Comparison of ENCODE assay signal across 12 cellular contexts in genomic region chr5:179343021-179343781, GRCh38. TPM values are rescaled to one million over a fixed set of nuclear protein-coding genes. Genes with fewer than 3 reads are reported as not detected.
DNase-seq lines count a peak whose midpoint lies in the region; ATAC-seq and TF ChIP-seq lines count a peak whose summit lies in the region.
"Had no signal": no experiment of that assay in that cellular context is flagged by ENCODE, and none has a peak within 500 bp of the region (broad histone marks: within the 10 kb centered on the region; RNA-seq: fewer than 3 reads in every experiment).

No MANE protein-coding gene starts in this region.

- H3K4me1 Mint-ChIP-seq in naive thymus-derived CD8-positive, alpha-beta T cell = peaks cover 6 to 18% (median 10%) of the 10 kb centered on the region in 4 donors

- no peak overlapping the region for H3K27ac ChIP-seq in HUES6 (ENCODE audit: low read depth, low read length)

- no peaks in the 10 kb centered on the region for H3K9me3 Mint-ChIP-seq in naive thymus-derived CD8-positive, alpha-beta T cell
- H3K9me3 Mint-ChIP-seq: activated naive CD4-positive, alpha-beta T cell treated with anti-CD3 and anti-CD28 coated beads, Interleukin-2, amount 10 ng/mL, durations not matched to agents 7 days and 5 days had no signal

- POLR2A ChIA-PET in AG04449 (lab: Yijun Ruan, JAX) = interaction anchor here (0.7 to 0.9 kb wide), 3 partner anchors 10 to 61 kb away, joined by 3 to 4 read pairs (median 3); no protein-coding TSS in a partner anchor
- POLR2A ChIA-PET in naive thymus-derived CD8-positive, alpha-beta T cell (lab: Charles Lee) = no interaction called here

- peaks cover 15% of the 10 kb centered on the region for H3K4me1 ChIP-seq in HUES6 (ENCODE audit: control insufficient read depth, insufficient read depth, low read length)

- no peak for ATAC-seq in naive thymus-derived CD8-positive, alpha-beta T cell
- ATAC-seq in SK-N-SH treated with all-trans-retinoic acid at 6 μM for 48 hours (no peak), GM21825 (IDR thresholded peaks at IDR 0.05; ENCODE audit: unreplicated experiment) (no peak)

- H3K9me3 ChIP-seq in HUES6 (ENCODE audit: control insufficient read depth, insufficient read depth, low read depth, low read length) = no peaks in the 10 kb centered on the region

- CTCF ChIA-PET in AG04449 (lab: Yijun Ruan, JAX) = interaction anchor here (0.8 to 3.9 kb wide), 18 partner anchors 8 to 176 kb away, joined by 3 to 48 read pairs (median 5); no protein-coding TSS in a partner anchor

- H3K27me3 ChIP-seq in HUES6 (ENCODE audit: control insufficient read depth, insufficient read depth, low read length) = peaks cover 60% of the 10 kb centered on the region

- DNase-seq in AG04449 (ENCODE audit: low read depth, low spot score) (no peak), fibroblast of gingiva (ENCODE audit: low read depth) (peak; percentile 31), GM03348 (ENCODE audit: low spot score) (no peak), Kasumi-1 (lab: John Stamatoyannopoulos, UW) (no peak)
- DNase-seq in naive thymus-derived CD8-positive, alpha-beta T cell = no peak
- DNase-seq: NCI-H1694; stimulated activated CD4-positive, alpha-beta T cell treated with anti-CD3 and anti-CD28 coated beads, Interleukin-4, amount 100 ng/mL, for 24 hours had no signal

- peaks cover 36 to 73% (median 59%) of the 10 kb centered on the region in 5 donors for H3K27me3 Mint-ChIP-seq in naive thymus-derived CD8-positive, alpha-beta T cell

- peak overlapping the region; percentile 0 to 75 (median 61) for H3K4me3 Mint-ChIP-seq in naive thymus-derived CD8-positive, alpha-beta T cell
- H3K4me3 Mint-ChIP-seq: activated naive CD4-positive, alpha-beta T cell treated with anti-CD3 and anti-CD28 coated beads, Interleukin-2, amount 10 ng/mL, durations not matched to agents 7 days and 5 days had no signal

- no peak overlapping the region for H3K9ac ChIP-seq in HUES6 (ENCODE audit: low read length)

- peaks cover 0 to 3% (median 0%) of the 10 kb centered on the region in 3 donors for H3K36me3 Mint-ChIP-seq in naive thymus-derived CD8-positive, alpha-beta T cell
- H3K36me3 Mint-ChIP-seq: activated naive CD4-positive, alpha-beta T cell treated with anti-CD3 and anti-CD28 coated beads, Interleukin-2, amount 10 ng/mL, durations not matched to agents 7 days and 5 days had no signal

- no peak for TF ChIP-seq CTCF in AG04449 (IDR thresholded peaks at IDR 0.05; ENCODE audit: insufficient read depth, low read length, missing control alignments)

- H3K4me3 ChIP-seq in AG04449 (ENCODE audit: low read depth, low read length) (peak overlapping the region; percentile 78), HUES6 (ENCODE audit: low read depth, low read length) (peak overlapping the region; percentile 93)

- H3K27ac Mint-ChIP-seq in naive thymus-derived CD8-positive, alpha-beta T cell = peak overlapping the region in 1 of 10 donors; percentile 41
- H3K27ac Mint-ChIP-seq: activated naive CD4-positive, alpha-beta T cell treated with anti-CD3 and anti-CD28 coated beads, Interleukin-2, amount 10 ng/mL, durations not matched to agents 7 days and 5 days had no signal

- no peaks in the 10 kb centered on the region for H3K36me3 ChIP-seq in HUES6 (ENCODE audit: control insufficient read depth, insufficient read depth, low read length)

TF ChIP-seq in SK-N-SH treated with all-trans-retinoic acid at 6 μM for 48 hours, 23 proteins besides CTCF, POLR2A, EP300 and RAD21:
- TF ChIP-seq, protein P1, sequence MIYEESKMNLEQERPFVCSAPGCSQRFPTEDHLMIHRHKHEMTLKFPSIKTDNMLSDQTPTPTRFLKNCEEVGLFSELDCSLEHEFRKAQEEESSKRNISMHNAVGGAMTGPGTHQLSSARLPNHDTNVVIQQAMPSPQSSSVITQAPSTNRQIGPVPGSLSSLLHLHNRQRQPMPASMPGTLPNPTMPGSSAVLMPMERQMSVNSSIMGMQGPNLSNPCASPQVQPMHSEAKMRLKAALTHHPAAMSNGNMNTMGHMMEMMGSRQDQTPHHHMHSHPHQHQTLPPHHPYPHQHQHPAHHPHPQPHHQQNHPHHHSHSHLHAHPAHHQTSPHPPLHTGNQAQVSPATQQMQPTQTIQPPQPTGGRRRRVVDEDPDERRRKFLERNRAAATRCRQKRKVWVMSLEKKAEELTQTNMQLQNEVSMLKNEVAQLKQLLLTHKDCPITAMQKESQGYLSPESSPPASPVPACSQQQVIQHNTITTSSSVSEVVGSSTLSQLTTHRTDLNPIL (CRISPR knock-in tag; IDR thresholded peaks at IDR 0.05; ENCODE audit: low read depth) = no peak
- TF ChIP-seq GLIS3 (CRISPR knock-in tag; IDR thresholded peaks at IDR 0.05) (no peak), TOX (CRISPR knock-in tag; IDR thresholded peaks at IDR 0.05; ENCODE audit: borderline replicate concordance) (no peak), OSR1 (CRISPR knock-in tag; IDR thresholded peaks at IDR 0.05) (no peak), CSDC2 (CRISPR knock-in tag; IDR thresholded peaks at IDR 0.05) (no peak), PPARA (CRISPR knock-in tag; IDR thresholded peaks at IDR 0.05; ENCODE audit: borderline replicate concordance) (no peak), ARNTL (CRISPR knock-in tag; IDR thresholded peaks at IDR 0.05; ENCODE audit: borderline replicate concordance, low read depth) (no peak), ESRRG (CRISPR knock-in tag; IDR thresholded peaks at IDR 0.05) (no peak), ZNF565 (CRISPR knock-in tag; conservative IDR thresholded peaks at IDR 0.05; ENCODE audit: low read depth) (no peak), ZFP3 (CRISPR knock-in tag; IDR thresholded peaks at IDR 0.05) (no peak)
- TF ChIP-seq, protein P2, sequence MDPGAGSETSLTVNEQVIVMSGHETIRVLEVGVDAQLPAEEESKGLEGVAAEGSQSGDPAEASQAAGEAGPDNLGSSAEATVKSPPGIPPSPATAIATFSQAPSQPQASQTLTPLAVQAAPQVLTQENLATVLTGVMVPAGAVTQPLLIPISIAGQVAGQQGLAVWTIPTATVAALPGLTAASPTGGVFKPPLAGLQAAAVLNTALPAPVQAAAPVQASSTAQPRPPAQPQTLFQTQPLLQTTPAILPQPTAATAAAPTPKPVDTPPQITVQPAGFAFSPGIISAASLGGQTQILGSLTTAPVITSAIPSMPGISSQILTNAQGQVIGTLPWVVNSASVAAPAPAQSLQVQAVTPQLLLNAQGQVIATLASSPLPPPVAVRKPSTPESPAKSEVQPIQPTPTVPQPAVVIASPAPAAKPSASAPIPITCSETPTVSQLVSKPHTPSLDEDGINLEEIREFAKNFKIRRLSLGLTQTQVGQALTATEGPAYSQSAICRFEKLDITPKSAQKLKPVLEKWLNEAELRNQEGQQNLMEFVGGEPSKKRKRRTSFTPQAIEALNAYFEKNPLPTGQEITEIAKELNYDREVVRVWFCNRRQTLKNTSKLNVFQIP (CRISPR knock-in tag; IDR thresholded peaks at IDR 0.05; ENCODE audit: borderline replicate concordance, low read depth) = no peak
- TF ChIP-seq, protein P3, sequence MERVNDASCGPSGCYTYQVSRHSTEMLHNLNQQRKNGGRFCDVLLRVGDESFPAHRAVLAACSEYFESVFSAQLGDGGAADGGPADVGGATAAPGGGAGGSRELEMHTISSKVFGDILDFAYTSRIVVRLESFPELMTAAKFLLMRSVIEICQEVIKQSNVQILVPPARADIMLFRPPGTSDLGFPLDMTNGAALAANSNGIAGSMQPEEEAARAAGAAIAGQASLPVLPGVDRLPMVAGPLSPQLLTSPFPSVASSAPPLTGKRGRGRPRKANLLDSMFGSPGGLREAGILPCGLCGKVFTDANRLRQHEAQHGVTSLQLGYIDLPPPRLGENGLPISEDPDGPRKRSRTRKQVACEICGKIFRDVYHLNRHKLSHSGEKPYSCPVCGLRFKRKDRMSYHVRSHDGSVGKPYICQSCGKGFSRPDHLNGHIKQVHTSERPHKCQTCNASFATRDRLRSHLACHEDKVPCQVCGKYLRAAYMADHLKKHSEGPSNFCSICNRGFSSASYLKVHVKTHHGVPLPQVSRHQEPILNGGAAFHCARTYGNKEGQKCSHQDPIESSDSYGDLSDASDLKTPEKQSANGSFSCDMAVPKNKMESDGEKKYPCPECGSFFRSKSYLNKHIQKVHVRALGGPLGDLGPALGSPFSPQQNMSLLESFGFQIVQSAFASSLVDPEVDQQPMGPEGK (CRISPR knock-in tag; IDR thresholded peaks at IDR 0.05; ENCODE audit: borderline replicate concordance) = no peak
TF ChIP-seq in SK-N-SH treated with all-trans-retinoic acid at 6 μM for 48 hours: peak in this region for 0.

RNA-seq across cellular contexts. Expression of gene ADAMTS2, which starts 2.1 kb away (rescaled TPM):
- not detected for total RNA-seq in naive thymus-derived CD8-positive, alpha-beta T cell
- under 1 TPM in 1 of 3 donors, not detected in 2; 0.02 TPM for polyA plus RNA-seq in naive thymus-derived CD8-positive, alpha-beta T cell
- total RNA-seq: T-helper 2 cell treated with Interferon-gamma antibody and Interleukin-4, amounts not matched to agents 100 ng/mL and 5 ng/mL, for 36 hours had no signal
